ENCODE assay signal across 9 cellular contexts in genomic region chr6:43120938-43121913, GRCh38. TPM values are rescaled to one million over a fixed set of nuclear protein-coding genes. Genes with fewer than 3 reads are reported as not detected.
A peak's percentile ranks its signal among the peaks of the same experiment; 100 is the strongest.
DNase-seq lines count a peak whose midpoint lies in the region; ATAC-seq and TF ChIP-seq lines count a peak whose summit lies in the region.
"Had no signal": no experiment of that assay in that cellular context is flagged by ENCODE, and none has a peak within 500 bp of the region (broad histone marks: within the 10 kb centered on the region; RNA-seq: fewer than 3 reads in every experiment).

No MANE protein-coding gene starts in this region.

- H3K27ac Mint-ChIP-seq in MCF 10A (ENCODE audit: low read depth, unreplicated experiment): peak overlapping the region; percentile 73
- no peak overlapping the region for H3K27ac Mint-ChIP-seq in activated CD4-positive, alpha-beta T cell treated with anti-CD3 and anti-CD28 coated beads, Interleukin-2, amount 10 ng/mL, durations not matched to agents 7 days and 5 days
- H3K27ac Mint-ChIP-seq: dendritic cell treated with granulocyte-macrophage colony-stimulating factor and Interleukin-4, amounts not matched to agents 40 ng/mL and 50 ng/mL, for 4 days had no signal

- POLR2A ChIA-PET in MCF 10A (lab: Yijun Ruan, JAX): interaction anchor here (0.5 to 3.7 kb wide), 14 partner anchors 17 to 396 kb away, joined by 3 to 17 read pairs (median 4); partner anchors contain the start of genes KLC4, KLHDC3, MEA1 and MRPL2
- POLR2A ChIA-PET in activated CD4-positive, alpha-beta T cell treated with anti-CD3 and anti-CD28 coated beads, Interleukin-2, amount 10 ng/mL, durations not matched to agents 7 days and 5 days (lab: Charles Lee): no interaction called here

- no peaks in the 10 kb centered on the region for H3K9me3 Mint-ChIP-seq in MCF 10A (ENCODE audit: unreplicated experiment)
- H3K9me3 Mint-ChIP-seq in activated CD4-positive, alpha-beta T cell treated with anti-CD3 and anti-CD28 coated beads, Interleukin-2, amount 10 ng/mL, durations not matched to agents 7 days and 5 days: no peaks in the 10 kb centered on the region
- H3K9me3 Mint-ChIP-seq: dendritic cell treated with granulocyte-macrophage colony-stimulating factor and Interleukin-4, amounts not matched to agents 40 ng/mL and 50 ng/mL, for 4 days had no signal

- H3K9ac ChIP-seq in HUES48 (ENCODE audit: low read depth, low read length): 0 out of 2 replicates have a peak overlapping the region, but pooled peaks have one; percentile 9

- TSS peak; percentile 21 for BruUV-seq in MCF 10A (replicated peaks; lab: Mats Ljungman, UMichigan)

- peak; percentile 37 for ATAC-seq in upper lobe of right lung

- H3K4me3 ChIP-seq in HUES48 (ENCODE audit: low read depth, low read length) (no peak overlapping the region), upper lobe of right lung (no peak overlapping the region)

- peak; percentile 97 for DNase-seq in MCF 10A (ENCODE audit: unreplicated experiment)
- DNase-seq in upper lobe of right lung: no peak
- DNase-seq in NCI-H526 (lab: John Stamatoyannopoulos, UW): no peak
- DNase-seq in iPS-NIHi7 (ENCODE audit: extremely low spot score): no peak
- no peak for DNase-seq in activated CD4-positive, alpha-beta T cell treated with anti-CD3 and anti-CD28 coated beads, Interleukin-2, amount 10 ng/mL, durations not matched to agents 7 days and 5 days
- DNase-seq: stimulated activated CD4-positive, alpha-beta T cell treated with anti-CD3 and anti-CD28 coated beads, Interleukin-1b, Interleukin-23, amount 100 ng/mL, for 48 hours had no signal

- H3K27me3 Mint-ChIP-seq in MCF 10A (ENCODE audit: insufficient read depth, unreplicated experiment): no peaks in the 10 kb centered on the region
- H3K27me3 Mint-ChIP-seq in activated CD4-positive, alpha-beta T cell treated with anti-CD3 and anti-CD28 coated beads, Interleukin-2, amount 10 ng/mL, durations not matched to agents 7 days and 5 days: peaks cover 3% of the 10 kb centered on the region
- H3K27me3 Mint-ChIP-seq: dendritic cell treated with granulocyte-macrophage colony-stimulating factor and Interleukin-4, amounts not matched to agents 40 ng/mL and 50 ng/mL, for 4 days had no signal

- H3K27me3 ChIP-seq in HUES48 (ENCODE audit: control insufficient read depth, insufficient read depth, low read length) (no peaks in the 10 kb centered on the region), layer of hippocampus (ENCODE audit: control insufficient read depth, insufficient read depth, low read length) (no peaks in the 10 kb centered on the region), upper lobe of right lung (no peaks in the 10 kb centered on the region)

- peaks cover 25% of the 10 kb centered on the region for H3K4me1 ChIP-seq in HUES48 (ENCODE audit: control insufficient read depth, insufficient read depth, low read length)
- peaks cover 38% of the 10 kb centered on the region for H3K4me1 ChIP-seq in upper lobe of right lung

- no peaks in the 10 kb centered on the region for H3K9me3 ChIP-seq in HUES48 (ENCODE audit: control insufficient read depth, insufficient read depth, low read length)
- H3K9me3 ChIP-seq in upper lobe of right lung: no peaks in the 10 kb centered on the region

- no peak overlapping the region for H3K4me3 Mint-ChIP-seq in MCF 10A (ENCODE audit: unreplicated experiment)
- H3K4me3 Mint-ChIP-seq in activated CD4-positive, alpha-beta T cell treated with anti-CD3 and anti-CD28 coated beads, Interleukin-2, amount 10 ng/mL, durations not matched to agents 7 days and 5 days: no peak overlapping the region
- H3K4me3 Mint-ChIP-seq: dendritic cell treated with granulocyte-macrophage colony-stimulating factor and Interleukin-4, amounts not matched to agents 40 ng/mL and 50 ng/mL, for 4 days had no signal

- peaks cover 17% of the 10 kb centered on the region for H3K36me3 Mint-ChIP-seq in MCF 10A (ENCODE audit: insufficient read depth, unreplicated experiment)
- H3K36me3 Mint-ChIP-seq in activated CD4-positive, alpha-beta T cell treated with anti-CD3 and anti-CD28 coated beads, Interleukin-2, amount 10 ng/mL, durations not matched to agents 7 days and 5 days (ENCODE audit: low read depth): no peaks in the 10 kb centered on the region

- TF ChIP-seq CTCF in MCF 10A (IDR thresholded peaks at IDR 0.05; ENCODE audit: unreplicated experiment) (no peak), upper lobe of right lung (IDR thresholded peaks at IDR 0.05) (no peak)

- peaks cover 36% of the 10 kb centered on the region for H3K4me1 Mint-ChIP-seq in MCF 10A (ENCODE audit: insufficient read depth, unreplicated experiment)
- no peaks in the 10 kb centered on the region for H3K4me1 Mint-ChIP-seq in activated CD4-positive, alpha-beta T cell treated with anti-CD3 and anti-CD28 coated beads, Interleukin-2, amount 10 ng/mL, durations not matched to agents 7 days and 5 days

- CTCF ChIA-PET in MCF 10A (lab: Yijun Ruan, JAX): interaction anchor here (0.6 to 2.7 kb wide), 4 partner anchors 22 to 1038 kb away, joined by 3 to 11 read pairs (median 3); no protein-coding TSS in a partner anchor
- CTCF ChIA-PET in activated CD4-positive, alpha-beta T cell treated with anti-CD3 and anti-CD28 coated beads, Interleukin-2, amount 10 ng/mL, durations not matched to agents 7 days and 5 days (lab: Charles Lee): interaction anchor here (0.6 to 0.7 kb wide), 2 partner anchors 14 to 290 kb away, joined by 3 read pairs; no protein-coding TSS in a partner anchor

- peak overlapping the region; percentile 38 for H3K27ac ChIP-seq in HUES48 (ENCODE audit: low read depth, low read length)
- peak overlapping the region; percentile 22 for H3K27ac ChIP-seq in layer of hippocampus (ENCODE audit: low read depth, low read length)
- peak overlapping the region; percentile 68 for H3K27ac ChIP-seq in upper lobe of right lung

- no peaks in the 10 kb centered on the region for H3K36me3 ChIP-seq in HUES48 (ENCODE audit: control insufficient read depth, insufficient read depth, low read length)
- no peaks in the 10 kb centered on the region for H3K36me3 ChIP-seq in upper lobe of right lung

- intact Hi-C loops in MCF 10A (cut with micrococcal nuclease) (no loop called here), upper lobe of right lung (cut with DNase I) (no loop called here)

RNA-seq across cellular contexts. Expression of gene PTK7, which starts 45.1 kb away (rescaled TPM):
- total RNA-seq in MCF 10A (2022) (42.6 and 48.4 TPM in 2 replicates), upper lobe of right lung (97.1 TPM)
- 1 to 10 TPM; 1.3 to 1.9 TPM for total RNA-seq in activated CD4-positive, alpha-beta T cell treated with anti-CD3 and anti-CD28 coated beads, Interleukin-2, amount 10 ng/mL, durations not matched to agents 7 days and 5 days

RNA-seq across cellular contexts. Expression of gene SRF, which starts 49.8 kb away (rescaled TPM):
- total RNA-seq in MCF 10A (2022) (29.7 and 32.1 TPM in 2 replicates), upper lobe of right lung (33.6 TPM)
- total RNA-seq in activated CD4-positive, alpha-beta T cell treated with anti-CD3 and anti-CD28 coated beads, Interleukin-2, amount 10 ng/mL, durations not matched to agents 7 days and 5 days: 10 to 100 TPM; 40.8 to 41.9 TPM

Comparison
In these comparisons a context has a peak if more than half of its experiments do, and no peak if none do; other contexts are left out.
1. RNA of gene PTK7, which starts 45.1 kb away (total RNA-seq): 97.1 TPM in upper lobe of right lung (single experiment) and 42.6 to 48.4 TPM in MCF 10A; 1.3 to 1.9 TPM in activated CD4-positive, alpha-beta T cell treated with anti-CD3 and anti-CD28 coated beads, Interleukin-2, amount 10 ng/mL, durations not matched to agents 7 days and 5 days; every median in the first group is over 10 times any median in the second.
2. Peak in every context shown above with its lines, with median percentiles within 50 percentile points of each other: H3K27ac ChIP-seq.